Comparison of ENCODE assay signal across 14 cellular contexts in genomic region chr9:131434673-131435072, GRCh38.
"Had no signal": no experiment of that assay in that cellular context is flagged by ENCODE, and none has a peak within 500 bp of the region (broad histone marks: within the 10 kb centered on the region; RNA-seq: fewer than 3 reads in every experiment).

No MANE protein-coding gene starts in this region.

- H3K27me3 ChIP-seq: colonic mucosa, gastrocnemius medialis, left lung, ovary had no signal

- H3K4me3 Mint-ChIP-seq: activated B cell treated with CpG ODN at 0.5 μM for 24 hours; activated CD4-positive, alpha-beta T cell treated with anti-CD3 and anti-CD28 coated beads, Interleukin-2, amount 10 ng/mL, durations not matched to agents 24 days and 14 days; neural crest cell; stimulated activated naive B cell treated with anti-CD40 and anti-IgM and Interleukin-4, amounts not matched to agents 10 μg/mL and 1 μg/mL and 100 μg/mL, for 72 hours had no signal

- H3K27me3 Mint-ChIP-seq: activated B cell treated with CpG ODN at 0.5 μM for 24 hours; activated CD4-positive, alpha-beta T cell treated with anti-CD3 and anti-CD28 coated beads, Interleukin-2, amount 10 ng/mL, durations not matched to agents 24 days and 14 days; stimulated activated naive B cell treated with anti-CD40 and anti-IgM and Interleukin-4, amounts not matched to agents 10 μg/mL and 1 μg/mL and 100 μg/mL, for 72 hours had no signal

- H3K36me3 ChIP-seq: ovary had no signal

- H3K4me3 ChIP-seq: colonic mucosa, gastrocnemius medialis, left lung, ovary had no signal

- ATAC-seq: gastrocnemius medialis; left lung; stimulated activated naive B cell treated with anti-CD40 and anti-IgM and Interleukin-4, amounts not matched to agents 10 μg/mL and 1 μg/mL and 100 μg/mL, for 72 hours had no signal

- H3K27ac Mint-ChIP-seq: activated B cell treated with CpG ODN at 0.5 μM for 24 hours had no signal

- H3K4me2 ChIP-seq: SK-N-SH had no signal

- H3K9me3 Mint-ChIP-seq: activated B cell treated with CpG ODN at 0.5 μM for 24 hours; activated CD4-positive, alpha-beta T cell treated with anti-CD3 and anti-CD28 coated beads, Interleukin-2, amount 10 ng/mL, durations not matched to agents 24 days and 14 days; neural crest cell had no signal

- H3K27ac ChIP-seq: colonic mucosa, gastrocnemius medialis, left lung, ovary had no signal

- DNase-seq: activated B cell treated with CpG ODN at 0.5 μM for 24 hours; activated CD4-positive, alpha-beta T cell treated with anti-CD3 and anti-CD28 coated beads, Interleukin-2, amount 10 ng/mL, durations not matched to agents 24 days and 14 days; activated naive CD4-positive, alpha-beta T cell treated with Interleukin-2 at 50 U/mL for 16 hours; colonic mucosa; gastrocnemius medialis; left lung; mesendoderm; retina; SK-N-SH; small intestine; stimulated activated naive B cell treated with anti-CD40 and anti-IgM and Interleukin-4, amounts not matched to agents 10 μg/mL and 1 μg/mL and 100 μg/mL, for 72 hours; trophoblast cell had no signal

- H3K9ac ChIP-seq: SK-N-SH had no signal

- H3K4me1 ChIP-seq: colonic mucosa had no signal

- H3K9me3 ChIP-seq: colonic mucosa, gastrocnemius medialis, left lung, ovary, SK-N-SH had no signal
